Comparison of ENCODE assay signal across 17 cellular contexts in genomic region chr12:53803194-53803593, GRCh38. TPM values are rescaled to one million over a fixed set of nuclear protein-coding genes. Genes with fewer than 3 reads are reported as not detected.
A peak's percentile ranks its signal among the peaks of the same experiment; 100 is the strongest.
DNase-seq lines count a peak whose midpoint lies in the region; ATAC-seq and TF ChIP-seq lines count a peak whose summit lies in the region.
"Had no signal": no experiment of that assay in that cellular context is flagged by ENCODE, and none has a peak within 500 bp of the region (broad histone marks: within the 10 kb centered on the region; RNA-seq: fewer than 3 reads in every experiment).

No MANE protein-coding gene starts in this region.

- H3K9me3 ChIP-seq in psoas muscle, result no peaks in the 10 kb centered on the region
- H3K9me3 ChIP-seq: BLaER1 treated with 17β-estradiol and CSF1 and Interleukin-3, amounts not matched to agents 10 nM and 100 nM had no signal

- no peaks in the 10 kb centered on the region for H3K9me3 Mint-ChIP-seq in activated T-helper 17 cell treated with anti-CD3 and anti-CD28 coated beads, Interleukin-2, amount 50 U/mL, for 72 hours
- H3K9me3 Mint-ChIP-seq: CD4-positive, alpha-beta T cell; GM23338; IgD-negative memory B cell had no signal

- no peak overlapping the region for H3K27ac ChIP-seq in psoas muscle
- H3K27ac ChIP-seq: BLaER1 treated with 17β-estradiol and CSF1 and Interleukin-3, amounts not matched to agents 10 nM and 100 nM had no signal

- no peaks in the 10 kb centered on the region for H3K4me1 ChIP-seq in psoas muscle
- H3K4me1 ChIP-seq: BLaER1 treated with 17β-estradiol and CSF1 and Interleukin-3, amounts not matched to agents 10 nM and 100 nM had no signal

- no peak for TF ChIP-seq CTCF in fibroblast of pulmonary artery (IDR thresholded peaks at IDR 0.05; ENCODE audit: low read length, missing control alignments)
- no peak for TF ChIP-seq CTCF in psoas muscle (IDR thresholded peaks at IDR 0.05)

- DNase-seq in NCI-H2227 (lab: John Stamatoyannopoulos, UW; ENCODE audit: unreplicated experiment) (peak; percentile 6), NCI-H2227 treated with DMSO at 0.1 percent for 48 hours (lab: John Stamatoyannopoulos, UW) (no peak), SK-MEL-5 (ENCODE audit: low read depth, low spot score) (peak; percentile 39), fibroblast of pulmonary artery (ENCODE audit: low read depth) (peak; percentile 7), ACHN (no peak), psoas muscle (no peak)
- DNase-seq: 8988T; CD4-positive, alpha-beta T cell; DMS79; H7 had no signal

- no peaks in the 10 kb centered on the region for H3K36me3 Mint-ChIP-seq in activated T-helper 17 cell treated with anti-CD3 and anti-CD28 coated beads, Interleukin-2, amount 50 U/mL, for 72 hours (ENCODE audit: low read depth)
- H3K36me3 Mint-ChIP-seq: IgD-negative memory B cell had no signal

- H3K36me3 ChIP-seq in psoas muscle (ENCODE audit: insufficient read depth in 1 of 2, low read depth in 1 of 2), result no peaks in the 10 kb centered on the region
- H3K36me3 ChIP-seq: BLaER1 treated with 17β-estradiol and CSF1 and Interleukin-3, amounts not matched to agents 10 nM and 100 nM had no signal

- in situ Hi-C loops in SK-MEL-5 (cut with HindIII; ENCODE audit: low pct_unique_long_range_greater_than_20kb, low sequenced_read_pairs) (no loop called here), ACHN (cut with HindIII; ENCODE audit: low pct_ligation_motif_present, low pct_unique_long_range_greater_than_20kb, low sequenced_read_pairs) (no loop called here)

- no peaks in the 10 kb centered on the region for H3K4me1 Mint-ChIP-seq in activated T-helper 17 cell treated with anti-CD3 and anti-CD28 coated beads, Interleukin-2, amount 50 U/mL, for 72 hours
- H3K4me1 Mint-ChIP-seq: IgD-negative memory B cell had no signal

- ATAC-seq in activated T-helper 17 cell treated with anti-CD3 and anti-CD28 coated beads, Interleukin-2, amount 50 U/mL, for 72 hours (replicated peaks), result no peak
- ATAC-seq in psoas muscle, result no peak
- ATAC-seq: GM12878 had no signal

- H3K4me3 ChIP-seq in fibroblast of pulmonary artery (replicated peaks; ENCODE audit: low read depth, low read length) (no peak overlapping the region), psoas muscle (no peak overlapping the region)
- H3K4me3 ChIP-seq: BLaER1 treated with 17β-estradiol and CSF1 and Interleukin-3, amounts not matched to agents 10 nM and 100 nM; GM12878; GM23338 had no signal

- H3K27me3 Mint-ChIP-seq in activated T-helper 17 cell treated with anti-CD3 and anti-CD28 coated beads, Interleukin-2, amount 50 U/mL, for 72 hours, result peaks cover 64% of the 10 kb centered on the region

- no peak overlapping the region for H3K4me3 Mint-ChIP-seq in activated T-helper 17 cell treated with anti-CD3 and anti-CD28 coated beads, Interleukin-2, amount 50 U/mL, for 72 hours
- H3K4me3 Mint-ChIP-seq: CD4-positive, alpha-beta T cell; GM23338 had no signal

- WGBS in psoas muscle, 3 donors, result 36 to 54% (median 47%) methylated on average over 3 of the region's 3 CpGs

- H3K27ac Mint-ChIP-seq in activated T-helper 17 cell treated with anti-CD3 and anti-CD28 coated beads, Interleukin-2, amount 50 U/mL, for 72 hours, result no peak overlapping the region
- H3K27ac Mint-ChIP-seq: CD4-positive, alpha-beta T cell; GM23338 had no signal

- intact Hi-C loops in psoas muscle (cut with DNase I), result no loop called here

- H3K27me3 ChIP-seq in psoas muscle (ENCODE audit: insufficient read depth in 3 of 3, low read length in 2 of 3), result peaks cover 0 to 38% (median 4%) of the 10 kb centered on the region in 3 donors

RNA-seq across cellular contexts. Expression of gene CISTR, which starts 51.4 kb away (rescaled TPM):
- not detected in 2 replicates for total RNA-seq in SK-MEL-5 (2014; rRNA removed; shearing (Covaris generic))
- not detected in 2 replicates for polyA plus RNA-seq in SK-MEL-5 (2015; cell fraction: cytosol; rRNA removed)
- not detected in 2 replicates for polyA plus RNA-seq in SK-MEL-5 (2015; cell fraction: nucleus; rRNA removed)
- not detected for total RNA-seq in activated T-helper 17 cell treated with anti-CD3 and anti-CD28 coated beads, Interleukin-2, amount 50 U/mL, for 72 hours
- total RNA-seq in psoas muscle, result not detected
- not detected for polyA plus RNA-seq in psoas muscle
- total RNA-seq: CD4-positive, alpha-beta T cell; G401; GM12878; GM23338; H7; HT1080 had no signal
- polyA plus RNA-seq: GM23338, IgD-negative memory B cell had no signal

Comparison
In these comparisons a context has a peak if more than half of its experiments do, and no peak if none do; other contexts are left out.
1. DNase-seq: peak in NCI-H2227 (single experiment), SK-MEL-5 (single experiment) and fibroblast of pulmonary artery (single experiment); none in NCI-H2227 treated with DMSO at 0.1 percent for 48 hours (single experiment), ACHN (single experiment) and psoas muscle (0 of 2).